Comparison of ENCODE assay signal across 1 cellular context in the genomic region with DNA sequence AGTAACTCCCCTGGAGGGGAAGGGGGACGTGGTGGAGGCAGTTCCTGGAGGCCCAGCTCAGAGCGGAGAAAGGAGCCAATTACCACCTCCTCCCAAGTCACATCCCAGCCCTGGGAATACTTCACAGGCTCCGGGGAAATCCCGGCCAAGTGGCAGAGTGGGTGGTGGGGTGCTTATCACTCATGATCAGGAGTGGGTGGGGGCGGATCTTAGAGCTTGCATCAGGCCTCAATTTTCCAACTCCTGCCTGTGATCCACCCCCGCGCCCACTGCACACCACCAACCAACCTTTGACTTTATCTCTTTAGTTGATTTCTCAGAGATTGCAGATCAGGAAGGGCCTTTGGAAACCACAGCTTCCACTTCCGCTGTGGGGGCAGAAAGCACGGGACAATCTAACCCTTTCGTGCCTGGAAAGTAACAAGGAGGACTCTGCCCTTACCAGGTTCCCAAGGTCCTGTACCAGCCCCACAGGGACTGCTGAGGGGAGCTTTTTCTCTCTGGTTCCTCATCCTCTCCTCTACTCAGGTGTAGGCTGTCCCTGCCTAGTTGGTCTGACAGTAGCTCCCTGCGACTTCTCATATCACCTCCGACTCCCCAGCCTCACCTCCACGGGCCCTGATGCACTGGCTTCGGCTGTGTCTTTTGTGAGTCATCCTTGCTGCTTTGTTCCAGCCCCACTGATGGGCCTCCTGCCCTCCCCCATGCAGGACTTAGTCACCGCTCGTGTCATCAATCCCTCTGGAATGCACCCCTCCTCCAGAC.
TF ChIP-seq lines count a peak whose summit lies in the region.

No MANE protein-coding gene starts in this region.

TF ChIP-seq in HepG2, 621 proteins besides CTCF, POLR2A, EP300 and RAD21 (continued from another document and continues in another):
- TF ChIP-seq, protein P1, sequence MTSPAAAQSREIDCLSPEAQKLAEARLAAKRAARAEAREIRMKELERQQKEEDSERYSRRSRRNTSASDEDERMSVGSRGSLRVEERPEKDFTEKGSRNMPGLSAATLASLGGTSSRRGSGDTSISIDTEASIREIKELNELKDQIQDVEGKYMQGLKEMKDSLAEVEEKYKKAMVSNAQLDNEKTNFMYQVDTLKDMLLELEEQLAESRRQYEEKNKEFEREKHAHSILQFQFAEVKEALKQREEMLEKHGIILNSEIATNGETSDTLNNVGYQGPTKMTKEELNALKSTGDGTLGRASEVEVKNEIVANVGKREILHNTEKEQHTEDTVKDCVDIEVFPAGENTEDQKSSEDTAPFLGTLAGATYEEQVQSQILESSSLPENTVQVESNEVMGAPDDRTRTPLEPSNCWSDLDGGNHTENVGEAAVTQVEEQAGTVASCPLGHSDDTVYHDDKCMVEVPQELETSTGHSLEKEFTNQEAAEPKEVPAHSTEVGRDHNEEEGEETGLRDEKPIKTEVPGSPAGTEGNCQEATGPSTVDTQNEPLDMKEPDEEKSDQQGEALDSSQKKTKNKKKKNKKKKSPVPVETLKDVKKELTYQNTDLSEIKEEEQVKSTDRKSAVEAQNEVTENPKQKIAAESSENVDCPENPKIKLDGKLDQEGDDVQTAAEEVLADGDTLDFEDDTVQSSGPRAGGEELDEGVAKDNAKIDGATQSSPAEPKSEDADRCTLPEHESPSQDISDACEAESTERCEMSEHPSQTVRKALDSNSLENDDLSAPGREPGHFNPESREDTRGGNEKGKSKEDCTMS (CRISPR knock-in tag; conservative IDR thresholded peaks at IDR 0.05), result no peak
- TF ChIP-seq ZNF160 (CRISPR knock-in tag; IDR thresholded peaks at IDR 0.05) (no peak), ZNF646 (CRISPR knock-in tag; IDR thresholded peaks at IDR 0.05) (peak; percentile 79), ZNF709 (CRISPR knock-in tag; IDR thresholded peaks at IDR 0.05) (peak; percentile 97), NAIF1 (CRISPR knock-in tag; IDR thresholded peaks at IDR 0.05; ENCODE audit: borderline replicate concordance) (peak; percentile 91; the same call in 1 of the 2 replicates), ATM (IDR thresholded peaks at IDR 0.05; ENCODE audit: borderline replicate concordance) (no peak), KDM5A (IDR thresholded peaks at IDR 0.05; ENCODE audit: borderline replicate concordance, low read length) (no peak), RORA (CRISPR knock-in tag; IDR thresholded peaks at IDR 0.05) (no peak), ARNT2 (CRISPR knock-in tag; IDR thresholded peaks at IDR 0.05; ENCODE audit: low read depth) (peak; percentile 27; the same call in 1 of the 2 replicates), TCF7L2 (IDR thresholded peaks at IDR 0.05; ENCODE audit: low read depth, low read length) (peak; percentile 69; the same call in 1 of the 2 replicates), NR2C2 (CRISPR knock-in tag; IDR thresholded peaks at IDR 0.05; ENCODE audit: borderline replicate concordance) (peak; percentile 53; the same call in 1 of the 2 replicates), REXO4 (CRISPR knock-in tag; IDR thresholded peaks at IDR 0.05; ENCODE audit: borderline replicate concordance) (no peak), RBM39 (IDR thresholded peaks at IDR 0.05; ENCODE audit: low read depth, low read length, poor library complexity, severe bottlenecking) (peak; percentile 47), IKZF1 (IDR thresholded peaks at IDR 0.05) (no peak), SP2 (CRISPR knock-in tag; IDR thresholded peaks at IDR 0.05) (no peak), NR3C1 (CRISPR knock-in tag; IDR thresholded peaks at IDR 0.05) (no peak), ZBTB40 (IDR thresholded peaks at IDR 0.05) (no peak), ZBTB40 (CRISPR knock-in tag; IDR thresholded peaks at IDR 0.05) (peak; percentile 42; the same call in 1 of the 2 replicates), SPEN (CRISPR knock-in tag; IDR thresholded peaks at IDR 0.05; ENCODE audit: low read depth) (peak; percentile 91), ZFX (CRISPR knock-in tag; IDR thresholded peaks at IDR 0.05; ENCODE audit: low read depth) (peak; percentile 86)
- TF ChIP-seq, protein P2, sequence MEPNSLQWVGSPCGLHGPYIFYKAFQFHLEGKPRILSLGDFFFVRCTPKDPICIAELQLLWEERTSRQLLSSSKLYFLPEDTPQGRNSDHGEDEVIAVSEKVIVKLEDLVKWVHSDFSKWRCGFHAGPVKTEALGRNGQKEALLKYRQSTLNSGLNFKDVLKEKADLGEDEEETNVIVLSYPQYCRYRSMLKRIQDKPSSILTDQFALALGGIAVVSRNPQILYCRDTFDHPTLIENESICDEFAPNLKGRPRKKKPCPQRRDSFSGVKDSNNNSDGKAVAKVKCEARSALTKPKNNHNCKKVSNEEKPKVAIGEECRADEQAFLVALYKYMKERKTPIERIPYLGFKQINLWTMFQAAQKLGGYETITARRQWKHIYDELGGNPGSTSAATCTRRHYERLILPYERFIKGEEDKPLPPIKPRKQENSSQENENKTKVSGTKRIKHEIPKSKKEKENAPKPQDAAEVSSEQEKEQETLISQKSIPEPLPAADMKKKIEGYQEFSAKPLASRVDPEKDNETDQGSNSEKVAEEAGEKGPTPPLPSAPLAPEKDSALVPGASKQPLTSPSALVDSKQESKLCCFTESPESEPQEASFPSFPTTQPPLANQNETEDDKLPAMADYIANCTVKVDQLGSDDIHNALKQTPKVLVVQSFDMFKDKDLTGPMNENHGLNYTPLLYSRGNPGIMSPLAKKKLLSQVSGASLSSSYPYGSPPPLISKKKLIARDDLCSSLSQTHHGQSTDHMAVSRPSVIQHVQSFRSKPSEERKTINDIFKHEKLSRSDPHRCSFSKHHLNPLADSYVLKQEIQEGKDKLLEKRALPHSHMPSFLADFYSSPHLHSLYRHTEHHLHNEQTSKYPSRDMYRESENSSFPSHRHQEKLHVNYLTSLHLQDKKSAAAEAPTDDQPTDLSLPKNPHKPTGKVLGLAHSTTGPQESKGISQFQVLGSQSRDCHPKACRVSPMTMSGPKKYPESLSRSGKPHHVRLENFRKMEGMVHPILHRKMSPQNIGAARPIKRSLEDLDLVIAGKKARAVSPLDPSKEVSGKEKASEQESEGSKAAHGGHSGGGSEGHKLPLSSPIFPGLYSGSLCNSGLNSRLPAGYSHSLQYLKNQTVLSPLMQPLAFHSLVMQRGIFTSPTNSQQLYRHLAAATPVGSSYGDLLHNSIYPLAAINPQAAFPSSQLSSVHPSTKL (CRISPR knock-in tag; IDR thresholded peaks at IDR 0.05), result peak; percentile 93
- TF ChIP-seq, protein P3, sequence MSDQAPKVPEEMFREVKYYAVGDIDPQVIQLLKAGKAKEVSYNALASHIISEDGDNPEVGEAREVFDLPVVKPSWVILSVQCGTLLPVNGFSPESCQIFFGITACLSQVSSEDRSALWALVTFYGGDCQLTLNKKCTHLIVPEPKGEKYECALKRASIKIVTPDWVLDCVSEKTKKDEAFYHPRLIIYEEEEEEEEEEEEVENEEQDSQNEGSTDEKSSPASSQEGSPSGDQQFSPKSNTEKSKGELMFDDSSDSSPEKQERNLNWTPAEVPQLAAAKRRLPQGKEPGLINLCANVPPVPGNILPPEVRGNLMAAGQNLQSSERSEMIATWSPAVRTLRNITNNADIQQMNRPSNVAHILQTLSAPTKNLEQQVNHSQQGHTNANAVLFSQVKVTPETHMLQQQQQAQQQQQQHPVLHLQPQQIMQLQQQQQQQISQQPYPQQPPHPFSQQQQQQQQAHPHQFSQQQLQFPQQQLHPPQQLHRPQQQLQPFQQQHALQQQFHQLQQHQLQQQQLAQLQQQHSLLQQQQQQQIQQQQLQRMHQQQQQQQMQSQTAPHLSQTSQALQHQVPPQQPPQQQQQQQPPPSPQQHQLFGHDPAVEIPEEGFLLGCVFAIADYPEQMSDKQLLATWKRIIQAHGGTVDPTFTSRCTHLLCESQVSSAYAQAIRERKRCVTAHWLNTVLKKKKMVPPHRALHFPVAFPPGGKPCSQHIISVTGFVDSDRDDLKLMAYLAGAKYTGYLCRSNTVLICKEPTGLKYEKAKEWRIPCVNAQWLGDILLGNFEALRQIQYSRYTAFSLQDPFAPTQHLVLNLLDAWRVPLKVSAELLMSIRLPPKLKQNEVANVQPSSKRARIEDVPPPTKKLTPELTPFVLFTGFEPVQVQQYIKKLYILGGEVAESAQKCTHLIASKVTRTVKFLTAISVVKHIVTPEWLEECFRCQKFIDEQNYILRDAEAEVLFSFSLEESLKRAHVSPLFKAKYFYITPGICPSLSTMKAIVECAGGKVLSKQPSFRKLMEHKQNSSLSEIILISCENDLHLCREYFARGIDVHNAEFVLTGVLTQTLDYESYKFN (CRISPR knock-in tag; conservative IDR thresholded peaks at IDR 0.05), result peak; percentile 94
